In genomic region chr3:48446425-48447193, GRCh38 we compare ENCODE assay signal across 8 cellular contexts. TPM values are rescaled to one million over a fixed set of nuclear protein-coding genes. Genes with fewer than 3 reads are reported as not detected.
DNase-seq lines count a peak whose midpoint lies in the region; ATAC-seq and TF ChIP-seq lines count a peak whose summit lies in the region.

TSS of gene ATRIP (plus strand) at chr3:48446737. CDS start at chr3:48446846, 109 bp downstream.

- no peaks in the 10 kb centered on the region for H3K9me3 ChIP-seq in A673 (ENCODE audit: low read depth, low read length, poor library complexity, severe bottlenecking)

- no peak for TF ChIP-seq CTCF in A673 (conservative IDR thresholded peaks at IDR 0.05; ENCODE audit: low read depth, low read length)

- peak; percentile 88 for ATAC-seq in GM18867 (IDR thresholded peaks at IDR 0.05; ENCODE audit: unreplicated experiment)
- ATAC-seq in HG03097 (IDR thresholded peaks at IDR 0.05; ENCODE audit: low FRiP score, unreplicated experiment), result peak; percentile 87

- H3K27ac ChIP-seq in A673 (ENCODE audit: low read depth, low read length, poor library complexity, severe bottlenecking), result peak within 1 kb of the TSS; percentile 80

- DNase-seq in A673 (ENCODE audit: low spot score), result peak; percentile 79
- DNase-seq in NCI-H226, result peak; percentile 85
- peak; percentile 78 for DNase-seq in activated CD4-positive, CD25-positive, alpha-beta regulatory T cell treated with anti-CD3 and anti-CD28 coated beads, Interleukin-2, amount 50 U/mL, for 16 hours (ENCODE audit: low read depth, low spot score)
- peak; percentile 80 for DNase-seq in central memory CD4-positive, alpha-beta T cell
- DNase-seq in islet precursor cell, result peak; percentile 94
- DNase-seq in stimulated activated CD4-positive, alpha-beta T cell treated with anti-CD3 and anti-CD28 coated beads, Interleukin-12 subunit alpha, Interleukin-12 subunit beta, amount 100 ng/mL, for 4 hours, result peak; percentile 85

- intact Hi-C loops in A673 (cut with micrococcal nuclease; ENCODE audit: unreplicated experiment), result no loop called here

- no TSS peak for BruUV-seq in A673 (replicated peaks; lab: Mats Ljungman, UMichigan)

- peak within 1 kb of the TSS; percentile 77 for H3K4me3 ChIP-seq in A673 (ENCODE audit: low read depth, low read length, poor library complexity, severe bottlenecking)

- CTCF ChIA-PET in A673 (lab: Charles Lee), result interaction anchor here (1.6 kb wide), 1 partner anchor 11 kb away, joined by 6 read pairs; no protein-coding TSS in a partner anchor

- no peaks in the 10 kb centered on the region for H3K27me3 ChIP-seq in A673 (replicated peaks; ENCODE audit: insufficient read depth, low read depth, low read length, poor library complexity)

- H3K4me1 ChIP-seq in A673 (ENCODE audit: insufficient read depth, low read length, poor library complexity, severe bottlenecking), result no peaks in the 10 kb centered on the region

- POLR2A ChIA-PET in A673 (lab: Charles Lee; ENCODE audit: low non-redundant PET), result no interaction called here

- peaks cover 6% of the 10 kb centered on the region for H3K36me3 ChIP-seq in A673 (ENCODE audit: insufficient read depth, low read length, poor library complexity, severe bottlenecking)

RNA-seq across cellular contexts. Expression of gene ATRIP, which starts in this region (rescaled TPM):
- total RNA-seq in A673 (2021), result 9.5 and 9.7 TPM in 2 replicates

Comparison
In these comparisons a context has a peak if more than half of its experiments do, and no peak if none do; other contexts are left out.
1. Peak in every context shown above with its lines: DNase-seq, ATAC-seq, H3K4me3 ChIP-seq and H3K27ac ChIP-seq.